8 cellular contexts compared by ENCODE assay signal in genomic region chr1:15975805-15976680, GRCh38. TPM values are rescaled to one million over a fixed set of nuclear protein-coding genes. Genes with fewer than 3 reads are reported as not detected.
DNase-seq lines count a peak whose midpoint lies in the region; ATAC-seq and TF ChIP-seq lines count a peak whose summit lies in the region.

Gene ZBTB17, minus strand, starts transcription at chr1:15976101. Its CDS starts 27,606 bp downstream, at chr1:15948495.

- no peaks in the 10 kb centered on the region for H3K9me2 ChIP-seq in PC-3 (replicated peaks; ENCODE audit: low read length)

- H3K27me3 ChIP-seq in PC-3 (ENCODE audit: low read length): no peaks in the 10 kb centered on the region

- peak within 1 kb of the TSS; percentile 77 for H3K9ac ChIP-seq in PC-3 (ENCODE audit: low read length)

- H3K4me1 ChIP-seq in PC-3 (ENCODE audit: insufficient read depth, low read length): 0 out of 2 replicates have a peak, but pooled peaks cover 10% of the 10 kb centered on the region

- peak; percentile 98 for DNase-seq in DMS 273 (lab: John Stamatoyannopoulos, UW; ENCODE audit: unreplicated experiment)
- peak; percentile 91 for DNase-seq in Jurkat, Clone E6-1 (ENCODE audit: low read depth, low spot score)
- DNase-seq in PC-3: peak; percentile 93
- DNase-seq in activated T-cell treated with anti-CD3 and anti-CD28 coated beads for 48 hours (ENCODE audit: low read depth): peak; percentile 95
- DNase-seq in epithelial cell of proximal tubule (ENCODE audit: low read depth): no peak
- DNase-seq in mucosa of gallbladder (ENCODE audit: low spot score): peak; percentile 95
- DNase-seq in stimulated activated CD8-positive, alpha-beta memory T cell treated with anti-CD3 and anti-CD28 coated beads, Interleukin-4, amount 100 ng/mL, for 24 hours (ENCODE audit: low read depth): peak; percentile 92

- H4K20me1 ChIP-seq in PC-3 (ENCODE audit: low read length): 0 out of 2 replicates have a peak, but pooled peaks cover 4% of the 10 kb centered on the region

- POLR2A ChIA-PET in PC-3 (lab: Charles Lee; ENCODE audit: unreplicated experiment): interaction anchor here (1.0 to 1.1 kb wide), 2 partner anchors 53 to 83 kb away, joined by 4 read pairs; no protein-coding TSS in a partner anchor

- intact Hi-C loops in PC-3 (cut with micrococcal nuclease): no loop called here

- peaks cover 6% of the 10 kb centered on the region for H3K36me3 ChIP-seq in PC-3 (ENCODE audit: low read depth, low read length)

- H3K79me2 ChIP-seq in PC-3 (ENCODE audit: low read length): peaks cover 44% of the 10 kb centered on the region

- TF ChIP-seq CTCF in PC-3 (conservative IDR thresholded peaks at IDR 0.05; ENCODE audit: low read depth, low read length): no peak
- no peak for TF ChIP-seq CTCF in epithelial cell of proximal tubule (conservative IDR thresholded peaks at IDR 0.05; ENCODE audit: low read depth, low read length)

- H3K9me3 ChIP-seq in PC-3 (ENCODE audit: low read length): no peaks in the 10 kb centered on the region

- peak within 1 kb of the TSS; percentile 77 for H2AFZ ChIP-seq in PC-3 (ENCODE audit: low read length)

- peak within 1 kb of the TSS; percentile 67 for H3K4me3 ChIP-seq in Jurkat, Clone E6-1 (ENCODE audit: low read length)
- H3K4me3 ChIP-seq in PC-3 (ENCODE audit: low read length) (peak within 1 kb of the TSS; percentile 95), epithelial cell of proximal tubule (ENCODE audit: low read depth, low read length) (peak within 1 kb of the TSS; percentile 74)

- H3F3A ChIP-seq in PC-3 (ENCODE audit: low read length, unreplicated experiment): no peaks in the 10 kb centered on the region

- H3K4me2 ChIP-seq in PC-3 (ENCODE audit: low read length): peak within 1 kb of the TSS; percentile 91

- H3K27ac ChIP-seq in PC-3 (ENCODE audit: low read length): peak within 1 kb of the TSS; percentile 25; the same call in 1 of the 2 replicates

- CTCF ChIA-PET in PC-3 (lab: Charles Lee): no interaction called here

- TSS peak; percentile 50 for BruUV-seq in PC-3 (replicated peaks; lab: Mats Ljungman, UMichigan)

- peak; percentile 74 for ATAC-seq in GM21576 (IDR thresholded peaks at IDR 0.05; ENCODE audit: unreplicated experiment)
- peak; percentile 94 for ATAC-seq in PC-3

RNA-seq across cellular contexts. Expression of gene ZBTB17, which starts in this region (rescaled TPM):
- polyA plus RNA-seq in Jurkat, Clone E6-1 (2012; ENCODE audit: insufficient read depth, insufficient read length): 48.0 TPM
- total RNA-seq in PC-3 (2014; rRNA removed): 44.2 and 55.2 TPM in 2 replicates
- 22.5 and 23.6 TPM in 2 replicates for total RNA-seq in epithelial cell of proximal tubule
- total RNA-seq in mucosa of gallbladder: 41.3 TPM
